In genomic region chr10:128326251-128326650, GRCh38 we compare ENCODE assay signal across 22 cellular contexts.
"Had no signal": no experiment of that assay in that cellular context is flagged by ENCODE, and none has a peak within 500 bp of the region (broad histone marks: within the 10 kb centered on the region; RNA-seq: fewer than 3 reads in every experiment).

No MANE protein-coding gene starts in this region.

- H3K36me3 ChIP-seq: neural progenitor cell, pancreas, prostate gland, right lobe of liver, sigmoid colon, stomach, thoracic aorta, thyroid gland, tibial nerve, upper lobe of left lung, vagina had no signal

- H2AFZ ChIP-seq: neural progenitor cell had no signal

- H3K4me3 ChIP-seq: neural progenitor cell, pancreas, prostate gland, right lobe of liver, sigmoid colon, stomach, thoracic aorta, thyroid gland, tibial nerve, upper lobe of left lung, vagina had no signal

- DNase-seq: natural killer cell; occipital lobe; pancreas; right lobe of liver; sigmoid colon; small intestine; stimulated activated CD4-positive, alpha-beta T cell treated with anti-CD3 and anti-CD28 coated beads, Interleukin-15, amount 100 ng/mL, for 24 hours; stimulated activated CD4-positive, alpha-beta T cell treated with anti-CD3 and anti-CD28 coated beads, Interleukin-2, amount 100 ng/mL, for 24 hours; stimulated activated CD4-positive, alpha-beta T cell treated with anti-CD3 and anti-CD28 coated beads, Interleukin-2, amount 100 ng/mL, for 48 hours; stimulated activated CD4-positive, alpha-beta T cell treated with anti-CD3 and anti-CD28 coated beads, Interleukin-4, amount 100 ng/mL, for 24 hours; stimulated activated naive B cell treated with anti-CD40 and anti-IgM and Interleukin-4, amounts not matched to agents 10 μg/mL and 1 μg/mL and 100 μg/mL, for 72 hours; stimulated activated naive CD4-positive, alpha-beta T cell treated with Interleukin-2 at 50 U/mL for 16 hours; stomach; thyroid gland had no signal

- H3K9me3 ChIP-seq: prostate gland, right lobe of liver, sigmoid colon, thoracic aorta, thyroid gland, upper lobe of left lung, vagina had no signal

- ATAC-seq: natural killer cell; pancreas; right cardiac atrium; right lobe of liver; stimulated activated effector memory CD8-positive, alpha-beta T cell treated with anti-CD3 and anti-CD28 coated beads, Interleukin-12 subunit alpha, Interleukin-12 subunit beta, amount 100 ng/mL, for 72 hours; stimulated activated naive B cell treated with anti-CD40 and anti-IgM and Interleukin-4, amounts not matched to agents 10 μg/mL and 1 μg/mL and 100 μg/mL, for 72 hours had no signal

- H3K4me2 ChIP-seq: neural progenitor cell had no signal

- H3K27me3 ChIP-seq: neural progenitor cell, pancreas, right lobe of liver, thyroid gland, tibial nerve, upper lobe of left lung, vagina had no signal

- H3K27ac ChIP-seq: neural progenitor cell, pancreas, prostate gland, right lobe of liver, sigmoid colon, stomach, thoracic aorta, thyroid gland, tibial nerve, upper lobe of left lung, vagina had no signal

- H3K4me1 ChIP-seq: neural progenitor cell, pancreas, prostate gland, right lobe of liver, stomach, thyroid gland, upper lobe of left lung, vagina had no signal
